Comparison of ENCODE assay signal across 34 cellular contexts in the genomic region with DNA sequence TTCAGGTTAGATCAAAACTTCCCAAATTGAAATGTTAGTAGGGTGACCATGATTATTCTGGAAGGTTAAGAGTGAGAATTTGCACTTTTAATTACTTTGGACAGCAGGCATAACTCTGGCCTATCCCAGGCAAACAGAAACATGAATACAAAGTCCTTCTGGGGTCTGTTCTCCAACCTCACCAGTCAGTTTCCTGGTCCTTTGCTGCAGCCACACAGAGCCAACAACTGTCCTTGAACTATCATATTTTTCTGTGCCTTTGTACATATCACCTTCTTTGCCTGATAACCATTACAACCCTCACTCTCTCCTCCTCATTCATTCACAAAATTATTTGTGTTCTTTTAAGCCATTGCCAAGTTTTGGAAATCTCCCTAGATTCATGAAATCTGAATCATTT.
"Had no signal": no experiment of that assay in that cellular context is flagged by ENCODE, and none has a peak within 500 bp of the region (broad histone marks: within the 10 kb centered on the region; RNA-seq: fewer than 3 reads in every experiment).

No MANE protein-coding gene starts in this region.

- H3K4me3 ChIP-seq: MG63 had no signal

- H3K36me3 ChIP-seq: MG63 had no signal

- H3K9me3 ChIP-seq: MG63 had no signal

- DNase-seq: Karpas-422, Kasumi-1, MG63, MM.1S, MV-4-11, NCI-H1048, NCI-H1092, NCI-H1092 treated with DMSO at 0.1 percent for 48 hours, NCI-H1105, NCI-H1105 treated with DMSO at 0.1 percent for 48 hours, NCI-H1417, NCI-H1417 treated with DMSO at 0.1 percent for 48 hours, NCI-H1436, NCI-H1436 treated with DMSO at 0.1 percent for 48 hours, NCI-H146, NCI-H1694, NCI-H1694 treated with DMSO at 0.1 percent for 48 hours, NCI-H187, NCI-H187 treated with DMSO at 0.1 percent for 48 hours, NCI-H1930, NCI-H2029, NCI-H2029 treated with DMSO at 0.1 percent for 48 hours, NCI-H2081 treated with DMSO at 0.1 percent for 48 hours, NCI-H2107, NCI-H2171, NCI-H2171 treated with DMSO at 0.1 percent for 48 hours, NCI-H2227 treated with DMSO at 0.1 percent for 48 hours, NCI-H226, NCI-H345, NCI-H446, NCI-H446 treated with DMSO at 0.1 percent for 48 hours, NCI-H510A, NCI-H510A treated with DMSO at 0.1 percent for 48 hours, NCI-H524 had no signal

- H3K27me3 ChIP-seq: MG63 had no signal
